Comparison of ENCODE assay signal across 8 cellular contexts in genomic region chr10:49164587-49165188, GRCh38. TPM values are rescaled to one million over a fixed set of nuclear protein-coding genes. Genes with fewer than 3 reads are reported as not detected.
DNase-seq lines count a peak whose midpoint lies in the region; ATAC-seq and TF ChIP-seq lines count a peak whose summit lies in the region.

No MANE protein-coding gene starts in this region.

- no peaks in the 10 kb centered on the region for H3K9me3 ChIP-seq in right atrium auricular region

- intact Hi-C loops in activated naive CD4-positive, alpha-beta T cell treated with anti-CD3 and anti-CD28 coated beads for 36 hours (cut with micrococcal nuclease), result loop anchor here (1.0 to 5.0 kb wide), 3 partner anchors 184 to 506 kb away; no protein-coding TSS in a partner anchor

- H3K4me3 ChIP-seq in HFF-Myc (replicated peaks; ENCODE audit: low read depth, low read length), result no peak overlapping the region
- no peak overlapping the region for H3K4me3 ChIP-seq in right atrium auricular region

- no peaks in the 10 kb centered on the region for H3K9me3 Mint-ChIP-seq in activated naive CD4-positive, alpha-beta T cell treated with anti-CD3 and anti-CD28 coated beads for 36 hours

- peaks cover 0 to 12% of the 10 kb centered on the region in 2 donors for H3K4me1 ChIP-seq in right atrium auricular region

- TF ChIP-seq CTCF in HFF-Myc (IDR thresholded peaks at IDR 0.05; ENCODE audit: low read depth, low read length, missing control alignments), result peak; percentile 65
- TF ChIP-seq CTCF in right atrium auricular region (IDR thresholded peaks at IDR 0.05), result peak; percentile 46 to 79

- no peak for ATAC-seq in GM21723 (IDR thresholded peaks at IDR 0.05; ENCODE audit: unreplicated experiment)

- H3K27me3 Mint-ChIP-seq in activated naive CD4-positive, alpha-beta T cell treated with anti-CD3 and anti-CD28 coated beads for 36 hours (ENCODE audit: low read depth), result no peaks in the 10 kb centered on the region

- no peaks in the 10 kb centered on the region for H3K36me3 ChIP-seq in right atrium auricular region

- peak; percentile 31 for DNase-seq in NCI-H1436 (lab: John Stamatoyannopoulos, UW)
- no peak for DNase-seq in NCI-H1436 treated with DMSO at 0.1 percent for 48 hours (lab: John Stamatoyannopoulos, UW)
- DNase-seq in HFF-Myc (ENCODE audit: extremely low read depth, low read depth), result no peak
- peak; percentile 52 for DNase-seq in NCI-H146 (lab: John Stamatoyannopoulos, UW)
- DNase-seq in activated naive CD4-positive, alpha-beta T cell treated with anti-CD3 and anti-CD28 coated beads for 36 hours, result peak; percentile 46
- DNase-seq in right atrium auricular region (ENCODE audit: low spot score), result no peak
- peak; percentile 36 for DNase-seq in stimulated activated CD4-positive, alpha-beta T cell treated with anti-CD3 and anti-CD28 coated beads, Interleukin-4, amount 100 ng/mL, for 24 hours

- H3K27ac ChIP-seq in right atrium auricular region, result no peak overlapping the region

- CTCF ChIA-PET in activated naive CD4-positive, alpha-beta T cell treated with anti-CD3 and anti-CD28 coated beads for 36 hours (lab: Charles Lee), result interaction anchor here (0.6 to 1.6 kb wide), 9 partner anchors 9 to 609 kb away, joined by 3 to 8 read pairs (median 3); no protein-coding TSS in a partner anchor

- no peaks in the 10 kb centered on the region for H3K27me3 ChIP-seq in right atrium auricular region

- H3K27ac Mint-ChIP-seq in activated naive CD4-positive, alpha-beta T cell treated with anti-CD3 and anti-CD28 coated beads for 36 hours, result no peak overlapping the region

- H3K4me1 Mint-ChIP-seq in activated naive CD4-positive, alpha-beta T cell treated with anti-CD3 and anti-CD28 coated beads for 36 hours (ENCODE audit: low read depth), result no peaks in the 10 kb centered on the region

- H3K36me3 Mint-ChIP-seq in activated naive CD4-positive, alpha-beta T cell treated with anti-CD3 and anti-CD28 coated beads for 36 hours (ENCODE audit: low read depth), result no peaks in the 10 kb centered on the region

- H3K4me3 Mint-ChIP-seq in activated naive CD4-positive, alpha-beta T cell treated with anti-CD3 and anti-CD28 coated beads for 36 hours, result no peak overlapping the region

RNA-seq across cellular contexts. Expression of gene TMEM273, which starts 23.5 kb away (rescaled TPM):
- total RNA-seq in activated naive CD4-positive, alpha-beta T cell treated with anti-CD3 and anti-CD28 coated beads for 36 hours, result under 1 TPM; 0.48 to 0.72 TPM
- total RNA-seq in right atrium auricular region, result 10 to 100 TPM; 14.3 to 14.8 TPM

RNA-seq across cellular contexts. Expression of gene FAM170B, which starts 30.9 kb away (rescaled TPM):
- not detected for total RNA-seq in activated naive CD4-positive, alpha-beta T cell treated with anti-CD3 and anti-CD28 coated beads for 36 hours
- total RNA-seq in right atrium auricular region, result not detected

RNA-seq across cellular contexts. Expression of gene VSTM4, which starts 49.4 kb away (rescaled TPM):
- total RNA-seq in activated naive CD4-positive, alpha-beta T cell treated with anti-CD3 and anti-CD28 coated beads for 36 hours, result not detected
- total RNA-seq in right atrium auricular region, result 10 to 100 TPM; 17.6 to 22.7 TPM

Comparison
In these comparisons a context has a peak if more than half of its experiments do, and no peak if none do; other contexts are left out.
1. DNase-seq: peak in NCI-H1436 (single experiment), NCI-H146 (single experiment), activated naive CD4-positive, alpha-beta T cell treated with anti-CD3 and anti-CD28 coated beads for 36 hours (single experiment) and stimulated activated CD4-positive, alpha-beta T cell treated with anti-CD3 and anti-CD28 coated beads, Interleukin-4, amount 100 ng/mL, for 24 hours (single experiment); none in NCI-H1436 treated with DMSO at 0.1 percent for 48 hours (single experiment), HFF-Myc (single experiment) and right atrium auricular region (single experiment).
2. RNA of gene TMEM273, which starts 23.5 kb away (total RNA-seq): 14.3 to 14.8 TPM in right atrium auricular region; 0.48 to 0.72 TPM in activated naive CD4-positive, alpha-beta T cell treated with anti-CD3 and anti-CD28 coated beads for 36 hours; every median in the first group is over 4 times any median in the second.
3. RNA of gene VSTM4, which starts 49.4 kb away (total RNA-seq): 17.6 to 22.7 TPM in right atrium auricular region; not detected in activated naive CD4-positive, alpha-beta T cell treated with anti-CD3 and anti-CD28 coated beads for 36 hours; every median in the first group is over 10 times any median in the second.